ENCODE assay signal across 1 cellular context in genomic region chr1:94753171-94753972, GRCh38.
TF ChIP-seq lines count a peak whose summit lies in the region.

No MANE protein-coding gene starts in this region.

TF ChIP-seq in IMR-90, 13 proteins besides CTCF, POLR2A, EP300 and RAD21 (continued from another document):
- TF ChIP-seq USF2 (IDR thresholded peaks at IDR 0.05; ENCODE audit: low read depth, low read length) (no peak), MAFK (IDR thresholded peaks at IDR 0.05; ENCODE audit: low read depth, low read length) (no peak)
